8 cellular contexts compared by ENCODE assay signal in genomic region chr13:23715762-23716235, GRCh38.
DNase-seq lines count a peak whose midpoint lies in the region; ATAC-seq, FAIRE-seq and TF ChIP-seq lines count a peak whose summit lies in the region.

No MANE protein-coding gene starts in this region.

- H3K27ac ChIP-seq in WERI-Rb-1 = no peak overlapping the region
- no peak overlapping the region for H3K27ac ChIP-seq in keratinocyte (ENCODE audit: control insufficient read depth, insufficient read depth, low read length)

- H2AFZ ChIP-seq in keratinocyte (ENCODE audit: control insufficient read depth, low read length) = no peak overlapping the region

- H3K4me3 ChIP-seq in BJ (ENCODE audit: low read depth, low read length) (no peak overlapping the region), WERI-Rb-1 (ENCODE audit: low read depth, low read length) (no peak overlapping the region), keratinocyte (ENCODE audit: control insufficient read depth in 2 of 3, extremely low read depth in 1 of 3, insufficient read depth in 2 of 3, low read depth in 1 of 3, low read length in 3 of 3) (no peak overlapping the region)

- CTCF ChIA-PET in BJ (lab: Yijun Ruan, JAX) = interaction anchor here (1.1 to 1.3 kb wide), 2 partner anchors 12 to 14 kb away, joined by 3 read pairs; no protein-coding TSS in a partner anchor

- no peaks in the 10 kb centered on the region for H3K4me1 ChIP-seq in keratinocyte (ENCODE audit: control insufficient read depth, extremely low read depth, insufficient read depth, low read length)

- H3K79me2 ChIP-seq in keratinocyte (ENCODE audit: control insufficient read depth, insufficient read depth, low read length) = no peaks in the 10 kb centered on the region

- TF ChIP-seq CTCF in BJ (IDR thresholded peaks at IDR 0.05; ENCODE audit: insufficient read depth, low read depth, low read length) (peak; percentile 25), GM20000 (IDR thresholded peaks at IDR 0.05; ENCODE audit: extremely low read depth, missing control alignments) (no peak), WERI-Rb-1 (IDR thresholded peaks at IDR 0.05; ENCODE audit: low read depth, low read length) (peak; percentile 97), keratinocyte (optimal IDR thresholded peaks at IDR 0.05 in 1 of 3, IDR thresholded peaks at IDR 0.05 in 1 of 3, conservative IDR thresholded peaks at IDR 0.05 in 1 of 3; ENCODE audit: extremely low read depth in 1 of 3, insufficient read depth in 2 of 3, low read length in 3 of 3) (peak; percentile 32 to 81 (median 62))

- H3K9me3 ChIP-seq in WERI-Rb-1 (ENCODE audit: severe bottlenecking) = peaks cover 6% of the 10 kb centered on the region
- no peaks in the 10 kb centered on the region for H3K9me3 ChIP-seq in keratinocyte (ENCODE audit: control insufficient read depth, low read depth, low read length)

- dilution Hi-C loops in keratinocyte (cut with MboI; ENCODE audit: extremely low pct_ligation_motif_present, low sequenced_read_pairs) = no loop called here

- ATAC-seq in HG03571 (IDR thresholded peaks at IDR 0.05; ENCODE audit: unreplicated experiment) = no peak

- POLR2A ChIA-PET in BJ (lab: Charles Lee) = no interaction called here

- H3K4me2 ChIP-seq in keratinocyte (ENCODE audit: control insufficient read depth, extremely low read depth, insufficient read depth, low read depth, low read length) = no peak overlapping the region

- H4K20me1 ChIP-seq in keratinocyte (ENCODE audit: control insufficient read depth, extremely low read depth, insufficient read depth, low read length) = no peaks in the 10 kb centered on the region

- FAIRE-seq in keratinocyte (lab: Jason Lieb, UNC) = no peak

- DNase-seq in BJ (ENCODE audit: low read depth) (no peak), GM20000 (ENCODE audit: low spot score) (peak; percentile 26), WERI-Rb-1 (peak; percentile 90), keratinocyte (ENCODE audit: low read depth, low spot score) (no peak), NCI-H1048 (lab: John Stamatoyannopoulos, UW) (no peak), epidermal melanocyte (ENCODE audit: insufficient read length, low spot score) (no peak)
- no peak for DNase-seq in effector CD8-positive, alpha-beta T cell (lab: John Stamatoyannopoulos, UW)

- H3K9ac ChIP-seq in keratinocyte (ENCODE audit: control insufficient read depth, extremely low read depth, insufficient read depth, low read length) = no peak overlapping the region

- H3K27me3 ChIP-seq in BJ (ENCODE audit: control insufficient read depth, insufficient read depth, low read length) = no peaks in the 10 kb centered on the region
- H3K27me3 ChIP-seq in WERI-Rb-1 (ENCODE audit: insufficient read depth, low read depth, severe bottlenecking) = no peaks in the 10 kb centered on the region
- H3K27me3 ChIP-seq in keratinocyte (ENCODE audit: control insufficient read depth, extremely low read depth, insufficient read depth, low read length) = no peaks in the 10 kb centered on the region

- no peaks in the 10 kb centered on the region for H3K36me3 ChIP-seq in BJ (ENCODE audit: control insufficient read depth, insufficient read depth, low read length)
- H3K36me3 ChIP-seq in WERI-Rb-1 = no peaks in the 10 kb centered on the region
- no peaks in the 10 kb centered on the region for H3K36me3 ChIP-seq in keratinocyte (ENCODE audit: control insufficient read depth in 2 of 2, extremely low read depth in 1 of 2, insufficient read depth in 2 of 2, low read length in 2 of 2)

- H3K9me1 ChIP-seq in keratinocyte (ENCODE audit: control insufficient read depth, extremely low read depth, insufficient read depth, low read length) = no peaks in the 10 kb centered on the region

Comparison
In these comparisons a context has a peak if more than half of its experiments do, and no peak if none do; other contexts are left out.
1. DNase-seq: peak in GM20000 (single experiment) and WERI-Rb-1 (single experiment); none in BJ (single experiment), keratinocyte (single experiment), NCI-H1048 (single experiment), effector CD8-positive, alpha-beta T cell (single experiment) and epidermal melanocyte (single experiment).